Comparison of ENCODE assay signal across 8 cellular contexts in genomic region chr13:19632915-19633339, GRCh38. TPM values are rescaled to one million over a fixed set of nuclear protein-coding genes. Genes with fewer than 3 reads are reported as not detected.
DNase-seq lines count a peak whose midpoint lies in the region; ATAC-seq, FAIRE-seq and TF ChIP-seq lines count a peak whose summit lies in the region.

No MANE protein-coding gene starts in this region.

- no peak for FAIRE-seq in GM12892 (lab: Jason Lieb, UNC)

- 20 to 28% methylated on average over 13 of the region's 13 CpGs for WGBS in lower leg skin, 2 donors
- 23% methylated on average over 13 of the region's 13 CpGs for WGBS in urinary bladder

- intact Hi-C loops in left ventricle myocardium superior (cut with micrococcal nuclease), result no loop called here
- intact Hi-C loops in lower leg skin (cut with DNase I; ENCODE audit: low total_unique reads), result no loop called here

- H3K4me3 ChIP-seq in right atrium auricular region (peak overlapping the region; percentile 74 to 77), lower leg skin (ENCODE audit: low read depth, poor library complexity, severe bottlenecking) (peak overlapping the region; percentile 87), urinary bladder (ENCODE audit: low read depth, low read length) (peak overlapping the region; percentile 81)

- H3K27me3 ChIP-seq in right atrium auricular region, result no peaks in the 10 kb centered on the region

- no peak for TF ChIP-seq POLR2A in lower leg skin (IDR thresholded peaks at IDR 0.05)
- no peak for TF ChIP-seq POLR2A in GM12892 (IDR thresholded peaks at IDR 0.05; ENCODE audit: low read depth, low read length)

- ATAC-seq in left ventricle myocardium superior, result no peak
- no peak for ATAC-seq in HG02763 (IDR thresholded peaks at IDR 0.05; ENCODE audit: unreplicated experiment)

- H3K27ac ChIP-seq in right atrium auricular region, result peak overlapping the region; percentile 96 to 97
- peak overlapping the region; percentile 54 for H3K27ac ChIP-seq in angular gyrus (ENCODE audit: low read depth, low read length)
- peak overlapping the region; percentile 83 for H3K27ac ChIP-seq in urinary bladder (ENCODE audit: low read depth)

- DNase-seq in right atrium auricular region (ENCODE audit: low spot score) (no peak), left ventricle myocardium superior (no peak), lower leg skin (ENCODE audit: low spot score in 2 of 2) (no peak), GDM1 (lab: John Stamatoyannopoulos, UW) (no peak), GM12892 (ENCODE audit: insufficient read length) (no peak)

- no peaks in the 10 kb centered on the region for H3K9me3 ChIP-seq in right atrium auricular region

- TF ChIP-seq CTCF in right atrium auricular region (IDR thresholded peaks at IDR 0.05) (no peak), lower leg skin (IDR thresholded peaks at IDR 0.05) (no peak)

- H3K4me1 ChIP-seq in right atrium auricular region (peaks cover 0 to 25% of the 10 kb centered on the region in 2 donors), urinary bladder (ENCODE audit: insufficient read depth) (peaks cover 1% of the 10 kb centered on the region)

- H3K36me3 ChIP-seq in right atrium auricular region, result no peaks in the 10 kb centered on the region
- no peaks in the 10 kb centered on the region for H3K36me3 ChIP-seq in urinary bladder (ENCODE audit: insufficient read depth)

RNA-seq across cellular contexts. Expression of gene MPHOSPH8, which starts 0.5 kb away (rescaled TPM):
- 10 to 100 TPM; 20.8 to 26.8 TPM for total RNA-seq in right atrium auricular region
- 29.2 TPM for total RNA-seq in left ventricle myocardium superior
- total RNA-seq in lower leg skin, result 10 to 100 TPM; 18.6 to 30.1 (median 25.6) TPM
- total RNA-seq in urinary bladder, result 30.8 TPM
- 34.3 TPM for polyA plus RNA-seq in urinary bladder
- polyA plus RNA-seq in GM12892 (2012; ENCODE audit: missing spikeins), result 36.7 TPM
